1 cellular context compared by ENCODE assay signal in the genomic region with DNA sequence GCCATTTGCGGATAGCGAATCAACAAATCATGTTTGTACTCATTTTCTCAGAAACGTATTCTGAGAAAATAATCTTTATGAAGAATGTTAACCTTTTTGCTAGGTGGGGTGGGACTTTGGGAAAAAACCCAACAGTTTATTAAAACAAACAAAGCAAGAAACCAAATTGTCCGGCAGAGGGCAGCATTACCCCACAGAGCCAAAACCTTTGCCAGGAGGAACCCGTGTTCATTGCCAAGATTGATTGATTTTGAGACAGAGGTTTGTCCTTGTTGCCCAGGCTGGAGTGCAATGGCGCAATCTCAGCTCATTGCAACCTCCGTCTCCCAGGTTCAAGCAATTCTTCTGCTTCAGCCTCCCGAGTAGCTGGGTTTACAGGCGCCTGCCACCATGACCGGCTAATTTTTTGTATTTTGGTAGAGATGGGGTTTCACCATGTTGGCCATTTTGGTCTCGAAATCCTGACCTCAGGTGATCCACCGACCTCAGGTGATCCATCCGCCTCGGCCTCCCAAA.
TF ChIP-seq lines count a peak whose summit lies in the region.

No MANE protein-coding gene starts in this region.

TF ChIP-seq in HEK293, 187 proteins besides CTCF, POLR2A, EP300 and RAD21 (continued from another document and continues in another):
- TF ChIP-seq, protein P1, sequence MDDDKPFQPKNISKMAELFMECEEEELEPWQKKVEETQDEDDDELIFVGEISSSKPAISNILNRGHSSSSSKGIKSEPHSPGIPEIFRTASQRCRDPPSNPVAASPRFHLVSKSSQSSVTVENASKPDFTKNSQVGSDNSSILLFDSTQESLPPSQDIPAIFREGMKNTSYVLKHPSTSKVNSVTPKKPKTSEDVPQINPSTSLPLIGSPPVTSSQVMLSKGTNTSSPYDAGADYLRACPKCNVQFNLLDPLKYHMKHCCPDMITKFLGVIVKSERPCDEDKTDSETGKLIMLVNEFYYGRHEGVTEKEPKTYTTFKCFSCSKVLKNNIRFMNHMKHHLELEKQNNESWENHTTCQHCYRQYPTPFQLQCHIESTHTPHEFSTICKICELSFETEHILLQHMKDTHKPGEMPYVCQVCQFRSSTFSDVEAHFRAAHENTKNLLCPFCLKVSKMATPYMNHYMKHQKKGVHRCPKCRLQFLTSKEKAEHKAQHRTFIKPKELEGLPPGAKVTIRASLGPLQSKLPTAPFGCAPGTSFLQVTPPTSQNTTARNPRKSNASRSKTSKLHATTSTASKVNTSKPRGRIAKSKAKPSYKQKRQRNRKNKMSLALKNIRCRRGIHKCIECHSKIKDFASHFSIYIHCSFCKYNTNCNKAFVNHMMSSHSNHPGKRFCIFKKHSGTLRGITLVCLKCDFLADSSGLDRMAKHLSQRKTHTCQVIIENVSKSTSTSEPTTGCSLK (tag by site-specific recombination; IDR thresholded peaks at IDR 0.05): no peak
- no peak for TF ChIP-seq ZFP37 (tag by site-specific recombination; IDR thresholded peaks at IDR 0.05)
- TF ChIP-seq SCRT1 (tag by site-specific recombination; IDR thresholded peaks at IDR 0.05; ENCODE audit: borderline replicate concordance): peak; percentile 52; the same call in 1 of the 2 replicates
- TF ChIP-seq ZNF214 (tag by site-specific recombination; IDR thresholded peaks at IDR 0.05; ENCODE audit: borderline replicate concordance): no peak
- no peak for TF ChIP-seq SP3 (tag by site-specific recombination; IDR thresholded peaks at IDR 0.05)
- TF ChIP-seq, protein P2, sequence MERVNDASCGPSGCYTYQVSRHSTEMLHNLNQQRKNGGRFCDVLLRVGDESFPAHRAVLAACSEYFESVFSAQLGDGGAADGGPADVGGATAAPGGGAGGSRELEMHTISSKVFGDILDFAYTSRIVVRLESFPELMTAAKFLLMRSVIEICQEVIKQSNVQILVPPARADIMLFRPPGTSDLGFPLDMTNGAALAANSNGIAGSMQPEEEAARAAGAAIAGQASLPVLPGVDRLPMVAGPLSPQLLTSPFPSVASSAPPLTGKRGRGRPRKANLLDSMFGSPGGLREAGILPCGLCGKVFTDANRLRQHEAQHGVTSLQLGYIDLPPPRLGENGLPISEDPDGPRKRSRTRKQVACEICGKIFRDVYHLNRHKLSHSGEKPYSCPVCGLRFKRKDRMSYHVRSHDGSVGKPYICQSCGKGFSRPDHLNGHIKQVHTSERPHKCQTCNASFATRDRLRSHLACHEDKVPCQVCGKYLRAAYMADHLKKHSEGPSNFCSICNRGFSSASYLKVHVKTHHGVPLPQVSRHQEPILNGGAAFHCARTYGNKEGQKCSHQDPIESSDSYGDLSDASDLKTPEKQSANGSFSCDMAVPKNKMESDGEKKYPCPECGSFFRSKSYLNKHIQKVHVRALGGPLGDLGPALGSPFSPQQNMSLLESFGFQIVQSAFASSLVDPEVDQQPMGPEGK (tag by site-specific recombination; IDR thresholded peaks at IDR 0.05): 0 out of 2 replicates have a peak, but pooled peaks have one; percentile 23
- TF ChIP-seq ZNF692 (tag by site-specific recombination; IDR thresholded peaks at IDR 0.05): peak; percentile 60
- no peak for TF ChIP-seq ZNF133 (tag by site-specific recombination; IDR thresholded peaks at IDR 0.05)
- TF ChIP-seq, protein P3, sequence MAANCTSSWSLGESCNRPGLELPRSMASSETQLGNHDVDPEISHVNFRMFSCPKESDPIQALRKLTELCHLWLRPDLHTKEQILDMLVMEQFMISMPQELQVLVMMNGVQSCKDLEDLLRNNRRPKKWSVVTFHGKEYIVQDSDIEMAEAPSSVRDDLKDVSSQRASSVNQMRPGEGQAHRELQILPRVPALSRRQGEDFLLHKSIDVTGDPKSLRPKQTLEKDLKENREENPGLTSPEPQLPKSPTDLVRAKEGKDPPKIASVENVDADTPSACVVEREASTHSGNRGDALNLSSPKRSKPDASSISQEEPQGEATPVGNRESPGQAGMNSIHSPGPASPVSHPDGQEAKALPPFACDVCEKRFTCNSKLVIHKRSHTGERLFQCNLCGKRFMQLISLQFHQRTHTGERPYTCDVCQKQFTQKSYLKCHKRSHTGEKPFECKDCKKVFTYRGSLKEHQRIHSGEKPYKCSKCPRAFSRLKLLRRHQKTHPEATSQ (tag by site-specific recombination; IDR thresholded peaks at IDR 0.05): no peak
- TF ChIP-seq, protein P4, sequence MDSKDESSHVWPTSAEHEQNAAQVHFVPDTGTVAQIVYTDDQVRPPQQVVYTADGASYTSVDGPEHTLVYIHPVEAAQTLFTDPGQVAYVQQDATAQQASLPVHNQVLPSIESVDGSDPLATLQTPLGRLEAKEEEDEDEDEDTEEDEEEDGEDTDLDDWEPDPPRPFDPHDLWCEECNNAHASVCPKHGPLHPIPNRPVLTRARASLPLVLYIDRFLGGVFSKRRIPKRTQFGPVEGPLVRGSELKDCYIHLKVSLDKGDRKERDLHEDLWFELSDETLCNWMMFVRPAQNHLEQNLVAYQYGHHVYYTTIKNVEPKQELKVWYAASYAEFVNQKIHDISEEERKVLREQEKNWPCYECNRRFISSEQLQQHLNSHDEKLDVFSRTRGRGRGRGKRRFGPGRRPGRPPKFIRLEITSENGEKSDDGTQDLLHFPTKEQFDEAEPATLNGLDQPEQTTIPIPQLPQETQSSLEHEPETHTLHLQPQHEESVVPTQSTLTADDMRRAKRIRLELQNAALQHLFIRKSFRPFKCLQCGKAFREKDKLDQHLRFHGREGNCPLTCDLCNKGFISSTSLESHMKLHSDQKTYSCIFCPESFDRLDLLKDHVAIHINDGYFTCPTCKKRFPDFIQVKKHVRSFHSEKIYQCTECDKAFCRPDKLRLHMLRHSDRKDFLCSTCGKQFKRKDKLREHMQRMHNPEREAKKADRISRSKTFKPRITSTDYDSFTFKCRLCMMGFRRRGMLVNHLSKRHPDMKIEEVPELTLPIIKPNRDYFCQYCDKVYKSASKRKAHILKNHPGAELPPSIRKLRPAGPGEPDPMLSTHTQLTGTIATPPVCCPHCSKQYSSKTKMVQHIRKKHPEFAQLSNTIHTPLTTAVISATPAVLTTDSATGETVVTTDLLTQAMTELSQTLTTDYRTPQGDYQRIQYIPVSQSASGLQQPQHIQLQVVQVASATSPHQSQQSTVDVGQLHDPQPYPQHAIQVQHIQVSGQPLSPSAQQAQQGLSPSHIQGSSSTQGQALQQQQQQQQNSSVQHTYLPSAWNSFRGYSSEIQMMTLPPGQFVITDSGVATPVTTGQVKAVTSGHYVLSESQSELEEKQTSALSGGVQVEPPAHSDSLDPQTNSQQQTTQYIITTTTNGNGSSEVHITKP (tag by site-specific recombination; IDR thresholded peaks at IDR 0.05): no peak
- TF ChIP-seq ZNF426 (tag by site-specific recombination; IDR thresholded peaks at IDR 0.05): no peak
- TF ChIP-seq ZNF791 (tag by site-specific recombination; IDR thresholded peaks at IDR 0.05): no peak
- no peak for TF ChIP-seq ZNF768 (tag by site-specific recombination; IDR thresholded peaks at IDR 0.05)
- TF ChIP-seq ZNF571 (tag by site-specific recombination; IDR thresholded peaks at IDR 0.05): no peak
- TF ChIP-seq PRDM6 (tag by site-specific recombination; IDR thresholded peaks at IDR 0.05): peak; percentile 54
- TF ChIP-seq KLF16 (tag by site-specific recombination; IDR thresholded peaks at IDR 0.05): no peak
- no peak for TF ChIP-seq IKZF3 (tag by site-specific recombination; IDR thresholded peaks at IDR 0.05)
- TF ChIP-seq ZNF610 (tag by site-specific recombination; IDR thresholded peaks at IDR 0.05; ENCODE audit: borderline replicate concordance): no peak
- no peak for TF ChIP-seq ZNF202 (tag by site-specific recombination; IDR thresholded peaks at IDR 0.05; ENCODE audit: borderline replicate concordance)
- TF ChIP-seq ZNF155 (tag by site-specific recombination; IDR thresholded peaks at IDR 0.05): no peak
- TF ChIP-seq, protein P5, sequence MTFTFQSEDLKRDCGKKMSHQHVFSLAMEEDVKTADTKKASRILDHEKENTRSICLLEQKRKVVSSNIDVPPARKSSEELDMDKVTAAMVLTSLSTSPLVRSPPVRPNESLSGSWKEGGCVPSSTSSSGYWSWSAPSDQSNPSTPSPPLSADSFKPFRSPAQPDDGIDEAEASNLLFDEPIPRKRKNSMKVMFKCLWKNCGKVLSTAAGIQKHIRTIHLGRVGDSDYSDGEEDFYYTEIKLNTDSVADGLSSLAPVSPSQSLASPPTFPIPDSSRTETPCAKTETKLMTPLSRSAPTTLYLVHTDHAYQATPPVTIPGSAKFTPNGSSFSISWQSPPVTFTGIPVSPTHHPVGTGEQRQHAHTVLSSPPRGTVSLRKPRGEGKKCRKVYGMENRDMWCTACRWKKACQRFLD (tag by site-specific recombination; IDR thresholded peaks at IDR 0.05): no peak
- no peak for TF ChIP-seq ZNF16 (tag by site-specific recombination; IDR thresholded peaks at IDR 0.05; ENCODE audit: low read depth)
- no peak for TF ChIP-seq HOXC10 (CRISPR knock-in tag; IDR thresholded peaks at IDR 0.05)
- no peak for TF ChIP-seq ATF2 (tag by site-specific recombination; IDR thresholded peaks at IDR 0.05; ENCODE audit: low read depth)
- peak; percentile 63 for TF ChIP-seq SP7 (tag by site-specific recombination; IDR thresholded peaks at IDR 0.05)
- no peak for TF ChIP-seq ZNF146 (tag by site-specific recombination; IDR thresholded peaks at IDR 0.05)
- no peak for TF ChIP-seq EGR2 (tag by site-specific recombination; IDR thresholded peaks at IDR 0.05; ENCODE audit: low read depth)
- no peak for TF ChIP-seq GLIS2 (tag by site-specific recombination; IDR thresholded peaks at IDR 0.05)
- TF ChIP-seq ZNF544 (tag by site-specific recombination; IDR thresholded peaks at IDR 0.05): no peak
- TF ChIP-seq ZNF335 (tag by site-specific recombination; conservative IDR thresholded peaks at IDR 0.05): no peak
- TF ChIP-seq ZNF184 (tag by site-specific recombination; IDR thresholded peaks at IDR 0.05): no peak
- peak; percentile 59; the same call in 1 of the 2 replicates for TF ChIP-seq ZNF394 (tag by site-specific recombination; IDR thresholded peaks at IDR 0.05; ENCODE audit: borderline replicate concordance)
- no peak for TF ChIP-seq ZNF157 (tag by site-specific recombination; IDR thresholded peaks at IDR 0.05)
- no peak for TF ChIP-seq ZNF416 (tag by site-specific recombination; IDR thresholded peaks at IDR 0.05)
- no peak for TF ChIP-seq ZNF549 (tag by site-specific recombination; IDR thresholded peaks at IDR 0.05)
- TF ChIP-seq, protein P6, sequence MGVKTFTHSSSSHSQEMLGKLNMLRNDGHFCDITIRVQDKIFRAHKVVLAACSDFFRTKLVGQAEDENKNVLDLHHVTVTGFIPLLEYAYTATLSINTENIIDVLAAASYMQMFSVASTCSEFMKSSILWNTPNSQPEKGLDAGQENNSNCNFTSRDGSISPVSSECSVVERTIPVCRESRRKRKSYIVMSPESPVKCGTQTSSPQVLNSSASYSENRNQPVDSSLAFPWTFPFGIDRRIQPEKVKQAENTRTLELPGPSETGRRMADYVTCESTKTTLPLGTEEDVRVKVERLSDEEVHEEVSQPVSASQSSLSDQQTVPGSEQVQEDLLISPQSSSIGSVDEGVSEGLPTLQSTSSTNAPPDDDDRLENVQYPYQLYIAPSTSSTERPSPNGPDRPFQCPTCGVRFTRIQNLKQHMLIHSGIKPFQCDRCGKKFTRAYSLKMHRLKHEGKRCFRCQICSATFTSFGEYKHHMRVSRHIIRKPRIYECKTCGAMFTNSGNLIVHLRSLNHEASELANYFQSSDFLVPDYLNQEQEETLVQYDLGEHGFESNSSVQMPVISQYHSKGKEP (tag by site-specific recombination; IDR thresholded peaks at IDR 0.05): peak; percentile 67; the same call in 1 of the 2 replicates
- 0 out of 2 replicates have a peak, but pooled peaks have one; percentile 30 for TF ChIP-seq ZSCAN23 (tag by site-specific recombination; IDR thresholded peaks at IDR 0.05)
- TF ChIP-seq MEIS1 (CRISPR knock-in tag; IDR thresholded peaks at IDR 0.05; ENCODE audit: borderline replicate concordance): no peak
- no peak for TF ChIP-seq KLF7 (tag by site-specific recombination; IDR thresholded peaks at IDR 0.05; ENCODE audit: borderline replicate concordance)
- TF ChIP-seq INSM2 (tag by site-specific recombination; IDR thresholded peaks at IDR 0.05): peak; percentile 41; the same call in 1 of the 2 replicates
- TF ChIP-seq KLF8 (tag by site-specific recombination; IDR thresholded peaks at IDR 0.05): no peak; the same call in 1 of the 2 replicates
